In genomic region chr10:63634488-63635090, GRCh38 we compare ENCODE assay signal across 20 cellular contexts.
DNase-seq lines count a peak whose midpoint lies in the region; ATAC-seq, FAIRE-seq and TF ChIP-seq lines count a peak whose summit lies in the region.
"Had no signal": no experiment of that assay in that cellular context is flagged by ENCODE, and none has a peak within 500 bp of the region (broad histone marks: within the 10 kb centered on the region; RNA-seq: fewer than 3 reads in every experiment).

No MANE protein-coding gene starts in this region.

- H3F3A ChIP-seq in GM23338 (replicated peaks; ENCODE audit: low read depth) = no peaks in the 10 kb centered on the region

- no peak overlapping the region for H3K9ac ChIP-seq in HepG2 (ENCODE audit: insufficient read depth, low read depth, low read length)

- H3K36me3 Mint-ChIP-seq in GM23338 (ENCODE audit: low read depth) (no peaks in the 10 kb centered on the region), nephron (ENCODE audit: low read depth) (no peaks in the 10 kb centered on the region)
- no peaks in the 10 kb centered on the region for H3K36me3 Mint-ChIP-seq in activated CD4-positive, alpha-beta memory T cell treated with anti-CD3 and anti-CD28 coated beads, Interleukin-2, amount 10 ng/mL, durations not matched to agents 7 days and 5 days (ENCODE audit: low read depth)

- ATAC-seq in GM23338 (no peak), HepG2 (no peak)

- H3K27ac ChIP-seq in 22Rv1 = peak overlapping the region; percentile 65
- no peak overlapping the region for H3K27ac ChIP-seq in GM23338 (ENCODE audit: low read depth)
- no peak overlapping the region for H3K27ac ChIP-seq in HepG2 (ENCODE audit: extremely low read length, insufficient read depth, low read length)

- no peak for TF ChIP-seq RAD21 in HepG2 (CRISPR knock-in tag; IDR thresholded peaks at IDR 0.05)

- H3K4me3 Mint-ChIP-seq in GM23338 (no peak overlapping the region), nephron (peak overlapping the region in 1 of 3 experiments; percentile 50)
- H3K4me3 Mint-ChIP-seq in activated CD4-positive, alpha-beta memory T cell treated with anti-CD3 and anti-CD28 coated beads, Interleukin-2, amount 10 ng/mL, durations not matched to agents 7 days and 5 days = no peak overlapping the region

- H3K27me3 ChIP-seq in GM23338 (ENCODE audit: insufficient read depth) (no peaks in the 10 kb centered on the region), HepG2 (ENCODE audit: control insufficient read depth in 1 of 2, insufficient read depth in 2 of 2, low read length in 2 of 2) (no peaks in the 10 kb centered on the region; a peak in 1 of 5 replicates)

- H3K36me3 ChIP-seq in GM23338 (ENCODE audit: insufficient read depth) (no peaks in the 10 kb centered on the region), HepG2 (replicated peaks in 1 of 2; ENCODE audit: control insufficient read depth in 1 of 2, insufficient read depth in 2 of 2, low read length in 2 of 2) (no peaks in the 10 kb centered on the region)

- peaks cover 4% of the 10 kb centered on the region for H3K27me3 Mint-ChIP-seq in GM23338 (ENCODE audit: insufficient read depth, low read depth, poor library complexity)
- H3K27me3 Mint-ChIP-seq in nephron (ENCODE audit: low read depth) = no peaks in the 10 kb centered on the region
- H3K27me3 Mint-ChIP-seq in activated CD4-positive, alpha-beta memory T cell treated with anti-CD3 and anti-CD28 coated beads, Interleukin-2, amount 10 ng/mL, durations not matched to agents 7 days and 5 days = peaks cover 11% of the 10 kb centered on the region
- H3K27me3 Mint-ChIP-seq: IgD-negative memory B cell had no signal

- no peaks in the 10 kb centered on the region for H4K20me1 ChIP-seq in GM23338 (replicated peaks; ENCODE audit: insufficient read depth)
- H4K20me1 ChIP-seq in HepG2 (ENCODE audit: insufficient read depth, low read length) = no peaks in the 10 kb centered on the region

- POLR2A ChIA-PET in activated CD4-positive, alpha-beta memory T cell treated with anti-CD3 and anti-CD28 coated beads, Interleukin-2, amount 10 ng/mL, durations not matched to agents 7 days and 5 days (lab: Charles Lee) = no interaction called here
- POLR2A ChIA-PET in HepG2 (lab: Yijun Ruan, JAX) = no interaction called here

- no peak for FAIRE-seq in HepG2 (lab: Jason Lieb, UNC)
- FAIRE-seq: A204.1, HTR-8/SVneo had no signal

- intact Hi-C loops in HepG2 (cut with micrococcal nuclease; ENCODE audit: unreplicated experiment) = no loop called here

- no peaks in the 10 kb centered on the region for H3K79me2 ChIP-seq in GM23338 (replicated peaks; ENCODE audit: insufficient read depth)
- no peaks in the 10 kb centered on the region for H3K79me2 ChIP-seq in HepG2 (ENCODE audit: insufficient read depth, low read length)

- H3K9me2 ChIP-seq in GM23338 (ENCODE audit: insufficient read depth) = no peaks in the 10 kb centered on the region

- WGBS in HepG2 (ENCODE audit: low lambda C conversion rate) = 36% methylated on average over 6 of the region's 6 CpGs

- in situ Hi-C loops in HepG2 (cut with HindIII; ENCODE audit: extremely low pct_ligation_motif_present, low pct_unique_long_range_greater_than_20kb) = loop anchor here (5.0 to 10.0 kb wide), 3 partner anchors 80 to 467 kb away; no protein-coding TSS in a partner anchor

- H3K9me3 Mint-ChIP-seq in GM23338 = no peaks in the 10 kb centered on the region
- H3K9me3 Mint-ChIP-seq in nephron = no peaks in the 10 kb centered on the region
- no peaks in the 10 kb centered on the region for H3K9me3 Mint-ChIP-seq in activated CD4-positive, alpha-beta memory T cell treated with anti-CD3 and anti-CD28 coated beads, Interleukin-2, amount 10 ng/mL, durations not matched to agents 7 days and 5 days
- H3K9me3 Mint-ChIP-seq: IgD-negative memory B cell had no signal

- DNase-seq in GM23338 (ENCODE audit: low spot score) (no peak), astrocyte of the hippocampus (ENCODE audit: low read depth, low spot score) (peak; percentile 60), NCI-H2081 treated with DMSO at 0.1 percent for 48 hours (lab: John Stamatoyannopoulos, UW) (no peak), HepG2 (ENCODE audit: low spot score) (no peak)
- DNase-seq in effector CD8-positive, alpha-beta T cell (lab: John Stamatoyannopoulos, UW) = no peak
- DNase-seq in activated CD4-positive, alpha-beta memory T cell treated with anti-CD3 and anti-CD28 coated beads, Interleukin-2, amount 10 ng/mL, durations not matched to agents 7 days and 5 days = no peak
- DNase-seq: DMS79 treated with DMSO at 0.1 percent for 48 hours; HCEC 1CT; NCI-H1092 treated with DMSO at 0.1 percent for 48 hours; NCI-H1694; NCI-H2107; NCI-H510A; NCI-H748 treated with DMSO at 0.1 percent for 48 hours; NK-92 treated with Interleukin-12 subunit alpha and Interleukin-12 subunit beta, amount 100 ng/mL, for 24 hours; Right ventricle myocardium superior had no signal

- no TSS peak for BruUV-seq in HepG2 (replicated peaks; lab: Mats Ljungman, UMichigan)

- H3K4me1 Mint-ChIP-seq in GM23338 (peaks cover 30% of the 10 kb centered on the region), nephron (peaks cover 30% of the 10 kb centered on the region)
- peaks cover 28% of the 10 kb centered on the region for H3K4me1 Mint-ChIP-seq in activated CD4-positive, alpha-beta memory T cell treated with anti-CD3 and anti-CD28 coated beads, Interleukin-2, amount 10 ng/mL, durations not matched to agents 7 days and 5 days

- H3K4me1 ChIP-seq in GM23338 (ENCODE audit: insufficient read depth) = peaks cover 10% of the 10 kb centered on the region
- peaks cover 16% of the 10 kb centered on the region for H3K4me1 ChIP-seq in HepG2 (ENCODE audit: insufficient read depth, low read length)

- no peak overlapping the region for H3K4me3 ChIP-seq in GM23338
- no peak overlapping the region for H3K4me3 ChIP-seq in HepG2 (replicated peaks in 1 of 3; ENCODE audit: insufficient read depth in 1 of 3, low read depth in 2 of 3, low read length in 3 of 3)

- H3K9me3 ChIP-seq in HepG2 (ENCODE audit: low read length) = no peaks in the 10 kb centered on the region

- CTCF ChIA-PET in activated CD4-positive, alpha-beta memory T cell treated with anti-CD3 and anti-CD28 coated beads, Interleukin-2, amount 10 ng/mL, durations not matched to agents 7 days and 5 days (lab: Charles Lee) = interaction anchor here (3.0 kb wide), 1 partner anchor 468 kb away, joined by 10 read pairs; no protein-coding TSS in a partner anchor
- CTCF ChIA-PET in HepG2 (lab: Yijun Ruan, JAX; ENCODE audit: low intra/inter-chr PET ratio, low total read pairs) = interaction anchor here (1.2 kb wide), 1 partner anchor 467 kb away, joined by 5 read pairs; no protein-coding TSS in a partner anchor

- H2AFZ ChIP-seq in GM23338 (no peak overlapping the region), HepG2 (ENCODE audit: low read length) (no peak overlapping the region)

- no peak for TF ChIP-seq POLR2A in HepG2 (IDR thresholded peaks at IDR 0.05; ENCODE audit: insufficient read depth in 1 of 2, low read depth in 2 of 2, low read length in 2 of 2)

- TF ChIP-seq EP300 in HepG2 (IDR thresholded peaks at IDR 0.05; ENCODE audit: low read depth in 2 of 2, low read length in 2 of 2) (no peak), HepG2 (CRISPR knock-in tag; IDR thresholded peaks at IDR 0.05; ENCODE audit: borderline replicate concordance) (no peak)

- H3K27ac Mint-ChIP-seq in GM23338 (0 out of 2 replicates have a peak overlapping the region, but pooled peaks have one; percentile 1), nephron (peak overlapping the region; percentile 52 to 73 (median 56))
- no peak overlapping the region for H3K27ac Mint-ChIP-seq in activated CD4-positive, alpha-beta memory T cell treated with anti-CD3 and anti-CD28 coated beads, Interleukin-2, amount 10 ng/mL, durations not matched to agents 7 days and 5 days

- no peak for TF ChIP-seq CTCF in 22Rv1 (IDR thresholded peaks at IDR 0.05)
- no peak for TF ChIP-seq CTCF in GM23338 (conservative IDR thresholded peaks at IDR 0.05; ENCODE audit: low read depth in 2 of 2)
- TF ChIP-seq CTCF in nephron (IDR thresholded peaks at IDR 0.05; ENCODE audit: unreplicated experiment in 3 of 3) = no peak
- TF ChIP-seq CTCF in HepG2 (CRISPR knock-in tag; IDR thresholded peaks at IDR 0.05) = no peak

- H3K4me2 ChIP-seq in GM23338 (no peak overlapping the region), HepG2 (ENCODE audit: low read depth, low read length) (no peak overlapping the region)

TF ChIP-seq in GM23338, 12 proteins besides CTCF, POLR2A, EP300 and RAD21 (continues in another document):
- TF ChIP-seq POLR2AphosphoS5 (IDR thresholded peaks at IDR 0.05; ENCODE audit: low read depth) = no peak

TF ChIP-seq in HepG2, 621 proteins besides CTCF, POLR2A, EP300 and RAD21:
- TF ChIP-seq KAT8 (CRISPR knock-in tag; IDR thresholded peaks at IDR 0.05) = no peak
- no peak for TF ChIP-seq IKZF4 (CRISPR knock-in tag; IDR thresholded peaks at IDR 0.05; ENCODE audit: borderline replicate concordance, low read depth, not compliant biosample characterization)
- no peak for TF ChIP-seq REXO4 (CRISPR knock-in tag; IDR thresholded peaks at IDR 0.05; ENCODE audit: borderline replicate concordance)
- TF ChIP-seq SMARCE1 (IDR thresholded peaks at IDR 0.05; ENCODE audit: borderline replicate concordance) = no peak
- no peak for TF ChIP-seq ZNF24 (IDR thresholded peaks at IDR 0.05)
- no peak for TF ChIP-seq ZNF883 (CRISPR knock-in tag; IDR thresholded peaks at IDR 0.05; ENCODE audit: not compliant biosample characterization)
- no peak for TF ChIP-seq CBX2 (IDR thresholded peaks at IDR 0.05; ENCODE audit: low read depth, low read length)
- no peak for TF ChIP-seq CBX2 (CRISPR knock-in tag; IDR thresholded peaks at IDR 0.05; ENCODE audit: low read depth)
- no peak for TF ChIP-seq SIN3A (IDR thresholded peaks at IDR 0.05; ENCODE audit: borderline replicate concordance, low read depth, low read length)
- TF ChIP-seq HDAC6 (IDR thresholded peaks at IDR 0.05; ENCODE audit: low read depth, low read length) = no peak
